8 cellular contexts compared by ENCODE assay signal in genomic region chr1:33036526-33037503, GRCh38.
DNase-seq lines count a peak whose midpoint lies in the region; ATAC-seq, FAIRE-seq and TF ChIP-seq lines count a peak whose summit lies in the region.

AK2 (minus strand) TSS chr1:33036883; CDS start chr1:33036828, 55 bp downstream.

- FAIRE-seq in islet of Langerhans (lab: Jason Lieb, UNC): peak; percentile 41

- ATAC-seq in GM19035 (IDR thresholded peaks at IDR 0.05; ENCODE audit: unreplicated experiment) (peak; percentile 99), HG03354 (IDR thresholded peaks at IDR 0.05; ENCODE audit: poor library complexity, severe bottlenecking, unreplicated experiment) (peak; percentile 99)
- peak; percentile 99 for ATAC-seq in activated CD4-positive, CD25-positive, alpha-beta regulatory T cell treated with anti-CD3 and anti-CD28 coated beads, Interleukin-2, amount 50 U/mL, for 24 hours

- no peak for TF ChIP-seq CTCF in AG09319 (IDR thresholded peaks at IDR 0.05; ENCODE audit: low read depth, low read length)

- DNase-seq in AG09319 (ENCODE audit: extremely low read depth, low read depth) (peak; percentile 92), NCI-H446 treated with DMSO at 0.1 percent for 48 hours (lab: John Stamatoyannopoulos, UW) (peak; percentile 97), cerebellar cortex (ENCODE audit: low spot score) (peak; percentile 99)
- DNase-seq in stimulated activated CD4-positive, alpha-beta T cell treated with anti-CD3 and anti-CD28 coated beads, Interleukin-12 subunit alpha, Interleukin-12 subunit beta, amount 100 ng/mL, for 4 hours: peak; percentile 90

Comparison
In these comparisons a context has a peak if more than half of its experiments do, and no peak if none do; other contexts are left out.
1. Peak in every context shown above with its lines: DNase-seq and ATAC-seq.